27 cellular contexts compared by ENCODE assay signal in genomic region chr7:43341132-43341531, GRCh38.
"Had no signal": no experiment of that assay in that cellular context is flagged by ENCODE, and none has a peak within 500 bp of the region (broad histone marks: within the 10 kb centered on the region; RNA-seq: fewer than 3 reads in every experiment).

No MANE protein-coding gene starts in this region.

- H3K27ac ChIP-seq: stomach, suprapubic skin, testis, thoracic aorta, thyroid gland, tibial artery, tibial nerve, transverse colon, upper lobe of left lung, upper lobe of right lung, uterus, vagina had no signal

- ATAC-seq: stimulated activated effector memory CD8-positive, alpha-beta T cell treated with anti-CD3 and anti-CD28 coated beads, Interleukin-12 subunit alpha, Interleukin-12 subunit beta, amount 100 ng/mL, for 72 hours; stimulated activated memory B cell treated with anti-CD40 and anti-IgM and Interleukin-4, amounts not matched to agents 10 μg/mL and 1 μg/mL and 100 μg/mL, for 72 hours; stimulated activated naive B cell treated with anti-CD40 and anti-IgM and Interleukin-4, amounts not matched to agents 10 μg/mL and 1 μg/mL and 100 μg/mL, for 72 hours; stimulated activated naive CD8-positive, alpha-beta T cell treated with anti-CD3 and anti-CD28 coated beads, Interleukin-15, amount 100 ng/mL, for 72 hours; stimulated activated naive CD8-positive, alpha-beta T cell treated with anti-CD3 and anti-CD28 coated beads, Interleukin-15, Interleukin-2, amounts not matched to agents 100 U/mL and 50 U/mL, for 24 hours; upper lobe of right lung had no signal

- H3K36me3 ChIP-seq: stomach, suprapubic skin, thoracic aorta, thyroid gland, tibial artery, tibial nerve, transverse colon, upper lobe of left lung, upper lobe of right lung, uterus, vagina had no signal

- DNase-seq: stimulated activated CD4-positive, alpha-beta T cell treated with anti-CD3 and anti-CD28 coated beads, Interleukin-2, amount 100 ng/mL, for 48 hours; stimulated activated CD4-positive, alpha-beta T cell treated with anti-CD3 and anti-CD28 coated beads, Interleukin-4, amount 100 ng/mL, for 1 hour; stimulated activated CD4-positive, alpha-beta T cell treated with anti-CD3 and anti-CD28 coated beads, Interleukin-4, amount 100 ng/mL, for 24 hours; stimulated activated CD4-positive, alpha-beta T cell treated with anti-CD3 and anti-CD28 coated beads, Interleukin-4, amount 100 ng/mL, for 4 hours; stimulated activated CD8-positive, alpha-beta memory T cell treated with anti-CD3 and anti-CD28 coated beads, Interleukin-4, amount 100 ng/mL, for 48 hours; stimulated activated naive B cell treated with anti-CD40 and anti-IgM and Interleukin-4, amounts not matched to agents 10 μg/mL and 1 μg/mL and 100 μg/mL, for 72 hours; stimulated activated naive CD4-positive, alpha-beta T cell; stimulated activated naive CD4-positive, alpha-beta T cell treated with Interleukin-2 at 50 U/mL for 16 hours; stimulated activated naive CD8-positive, alpha-beta T cell treated with anti-CD3 and anti-CD28 coated beads, Interleukin-15, amount 100 ng/mL, for 72 hours; stimulated activated naive CD8-positive, alpha-beta T cell treated with anti-CD3 and anti-CD28 coated beads, Interleukin-15, Interleukin-2, amounts not matched to agents 100 U/mL and 50 U/mL, for 24 hours; stomach; substantia nigra; testis; thyroid gland; tibial artery; transverse colon; trophoblast cell; upper lobe of left lung; upper lobe of right lung; uterus had no signal

- H3K4me1 ChIP-seq: stomach, suprapubic skin, testis, thyroid gland, tibial artery, tibial nerve, transverse colon, upper lobe of left lung, upper lobe of right lung, uterus, vagina had no signal

- H3K9me3 ChIP-seq: stomach, suprapubic skin, testis, thoracic aorta, thyroid gland, tibial artery, tibial nerve, transverse colon, upper lobe of left lung, upper lobe of right lung, uterus, vagina had no signal

- FAIRE-seq: urothelium cell line had no signal

- H3K4me3 ChIP-seq: stomach, suprapubic skin, testis, thoracic aorta, thyroid gland, tibial artery, tibial nerve, transverse colon, upper lobe of left lung, upper lobe of right lung, uterus, vagina had no signal
